Comparison of ENCODE assay signal across 27 cellular contexts in the genomic region with DNA sequence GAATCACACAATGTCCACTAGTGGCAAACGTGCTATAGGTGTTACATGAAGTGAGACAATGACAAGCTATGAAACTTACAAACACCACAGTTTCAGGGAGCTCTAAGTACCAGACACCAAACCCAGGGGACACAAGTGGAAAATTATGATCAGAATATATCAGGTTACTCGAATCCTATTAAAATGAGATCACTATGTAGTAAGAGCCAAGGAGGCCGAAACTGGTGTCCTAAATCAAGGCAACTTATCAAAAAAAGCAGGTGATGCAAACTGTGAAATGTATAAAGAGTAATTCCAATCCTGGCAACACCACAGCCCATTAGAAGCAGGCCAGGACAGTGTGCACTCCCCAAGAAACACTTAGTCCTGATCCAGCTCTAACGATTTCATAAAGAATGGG.
DNase-seq lines count a peak whose midpoint lies in the region; ATAC-seq and TF ChIP-seq lines count a peak whose summit lies in the region.
"Had no signal": no experiment of that assay in that cellular context is flagged by ENCODE, and none has a peak within 500 bp of the region (broad histone marks: within the 10 kb centered on the region; RNA-seq: fewer than 3 reads in every experiment).

No MANE protein-coding gene starts in this region.

- H2AFZ ChIP-seq in GM23338: no peak overlapping the region
- H2AFZ ChIP-seq: hepatocyte had no signal

- TF ChIP-seq CTCF in GM23338 (conservative IDR thresholded peaks at IDR 0.05; ENCODE audit: low read depth in 2 of 2) (no peak), osteocyte (IDR thresholded peaks at IDR 0.05) (no peak), Caco-2 (IDR thresholded peaks at IDR 0.05; ENCODE audit: insufficient read depth in 1 of 2, low read depth in 1 of 2, low read length in 1 of 2, severe bottlenecking in 1 of 2, unreplicated experiment in 1 of 2) (no peak), lower lobe of right lung (IDR thresholded peaks at IDR 0.05) (no peak)

- H3K9me2 ChIP-seq in GM23338 (ENCODE audit: insufficient read depth): no peaks in the 10 kb centered on the region

- no peak overlapping the region for H3K27ac Mint-ChIP-seq in GM23338
- H3K27ac Mint-ChIP-seq in osteocyte (ENCODE audit: unreplicated experiment): peak overlapping the region; percentile 0
- no peak overlapping the region for H3K27ac Mint-ChIP-seq in Caco-2 (ENCODE audit: unreplicated experiment)
- H3K27ac Mint-ChIP-seq in T-helper 17 cell: no peak overlapping the region
- H3K27ac Mint-ChIP-seq: B cell, progenitor cell of endocrine pancreas, T-cell had no signal

- no peaks in the 10 kb centered on the region for H3K36me3 ChIP-seq in GM23338 (ENCODE audit: insufficient read depth)
- no peaks in the 10 kb centered on the region; the same call in 1 of the 2 replicates for H3K36me3 ChIP-seq in Caco-2 (ENCODE audit: control insufficient read depth, insufficient read depth, low read length)
- H3K36me3 ChIP-seq in lower lobe of right lung: peaks cover 53% of the 10 kb centered on the region
- H3K36me3 ChIP-seq: thyroid gland had no signal

- DNase-seq in GM23338 (ENCODE audit: low spot score): no peak
- DNase-seq in NCI-H524 (lab: John Stamatoyannopoulos, UW): peak; percentile 62 to 84
- peak; percentile 5 for DNase-seq in astrocyte of the hippocampus (ENCODE audit: low read depth, low spot score)
- no peak for DNase-seq in osteocyte (ENCODE audit: extremely low spot score, unreplicated experiment)
- no peak for DNase-seq in Caco-2
- no peak for DNase-seq in T-helper 17 cell
- no peak for DNase-seq in kidney tubule cell (ENCODE audit: low spot score)
- DNase-seq in lower lobe of right lung: no peak
- DNase-seq: activated CD4-positive, alpha-beta T cell treated with anti-CD3 and anti-CD28 coated beads, Interleukin-2, amount 50 U/mL, for 4 hours; activated CD4-positive, CD25-positive, alpha-beta regulatory T cell; activated naive CD4-positive, alpha-beta T cell treated with Interleukin-2 at 50 U/mL for 16 hours; CD8-positive, alpha-beta memory T cell; effector CD8-positive, alpha-beta T cell; foreskin keratinocyte; HCEC 1CT; KG1; left colon; NCI-H1436 treated with DMSO at 0.1 percent for 48 hours; NCI-H510A treated with DMSO at 0.1 percent for 48 hours; SIG-M5; stimulated activated naive CD8-positive, alpha-beta T cell treated with anti-CD3 and anti-CD28 coated beads, Interleukin-15, Interleukin-2, amounts not matched to agents 100 U/mL and 50 U/mL, for 24 hours; T-cell; thyroid gland had no signal

- peak overlapping the region; percentile 1 for H3K4me2 ChIP-seq in GM23338
- H3K4me2 ChIP-seq: hepatocyte had no signal

- CTCF ChIA-PET in Caco-2 (lab: Charles Lee): no interaction called here

- no TSS peak for BruUV-seq in Caco-2 (replicated peaks; lab: Mats Ljungman, UMichigan)

- H3K9me3 ChIP-seq in Caco-2 (no peaks in the 10 kb centered on the region), T-helper 17 cell (ENCODE audit: control insufficient read depth, low read length, poor library complexity, severe bottlenecking) (no peaks in the 10 kb centered on the region), lower lobe of right lung (no peaks in the 10 kb centered on the region)
- H3K9me3 ChIP-seq: neutrophil, thyroid gland had no signal

- ATAC-seq in GM23338 (no peak), T-helper 17 cell (no peak), lower lobe of right lung (no peak)
- ATAC-seq: foreskin keratinocyte; left colon; stimulated activated naive CD8-positive, alpha-beta T cell treated with anti-CD3 and anti-CD28 coated beads, Interleukin-15, Interleukin-2, amounts not matched to agents 100 U/mL and 50 U/mL, for 24 hours; T-cell had no signal

- H4K20me1 ChIP-seq in GM23338 (replicated peaks; ENCODE audit: insufficient read depth): no peaks in the 10 kb centered on the region

- H3K36me3 Mint-ChIP-seq in GM23338 (ENCODE audit: low read depth) (no peaks in the 10 kb centered on the region), osteocyte (ENCODE audit: unreplicated experiment) (peaks cover 7% of the 10 kb centered on the region), Caco-2 (ENCODE audit: insufficient read depth, unreplicated experiment) (peaks cover 21% of the 10 kb centered on the region), T-helper 17 cell (ENCODE audit: low read depth) (peaks cover 6% of the 10 kb centered on the region)

- H3F3A ChIP-seq in GM23338 (replicated peaks; ENCODE audit: low read depth): no peaks in the 10 kb centered on the region

- H3K4me3 ChIP-seq in GM23338: no peak overlapping the region
- no peak overlapping the region for H3K4me3 ChIP-seq in Caco-2 (ENCODE audit: low read depth, low read length)
- H3K4me3 ChIP-seq in lower lobe of right lung: no peak overlapping the region
- H3K4me3 ChIP-seq: hepatocyte, thyroid gland had no signal

- H3K27me3 ChIP-seq in GM23338 (ENCODE audit: insufficient read depth): no peaks in the 10 kb centered on the region
- no peaks in the 10 kb centered on the region for H3K27me3 ChIP-seq in Caco-2 (replicated peaks; ENCODE audit: control insufficient read depth, insufficient read depth, low read length)
- H3K27me3 ChIP-seq in lower lobe of right lung (ENCODE audit: low read depth): no peaks in the 10 kb centered on the region
- H3K27me3 ChIP-seq: foreskin keratinocyte, hepatocyte, neutrophil, thyroid gland had no signal

- H3K9me3 Mint-ChIP-seq in GM23338 (no peaks in the 10 kb centered on the region), osteocyte (ENCODE audit: unreplicated experiment) (no peaks in the 10 kb centered on the region), Caco-2 (ENCODE audit: unreplicated experiment) (no peaks in the 10 kb centered on the region)
- H3K9me3 Mint-ChIP-seq: CD8-positive, alpha-beta memory T cell; T-cell had no signal

- POLR2A ChIA-PET in Caco-2 (lab: Charles Lee): no interaction called here

- no peaks in the 10 kb centered on the region for H3K79me2 ChIP-seq in GM23338 (replicated peaks; ENCODE audit: insufficient read depth)
- H3K79me2 ChIP-seq: hepatocyte had no signal

- peaks cover 27% of the 10 kb centered on the region for H3K4me1 ChIP-seq in GM23338 (ENCODE audit: insufficient read depth)
- peaks cover 12% of the 10 kb centered on the region for H3K4me1 ChIP-seq in Caco-2
- H3K4me1 ChIP-seq in lower lobe of right lung: no peaks in the 10 kb centered on the region

- peaks cover 24% of the 10 kb centered on the region for H3K4me1 Mint-ChIP-seq in GM23338
- H3K4me1 Mint-ChIP-seq in osteocyte (ENCODE audit: unreplicated experiment): peaks cover 33% of the 10 kb centered on the region
- H3K4me1 Mint-ChIP-seq in Caco-2 (ENCODE audit: low read depth, unreplicated experiment): peaks cover 15% of the 10 kb centered on the region
- H3K4me1 Mint-ChIP-seq in T-helper 17 cell: peaks cover 2% of the 10 kb centered on the region
- H3K4me1 Mint-ChIP-seq: B cell; CD8-positive, alpha-beta memory T cell; T-cell had no signal

- intact Hi-C loops in Caco-2 (cut with micrococcal nuclease; ENCODE audit: unreplicated experiment): no loop called here
- intact Hi-C loops in lower lobe of right lung (cut with DNase I): no loop called here

- H3K27ac ChIP-seq in GM23338 (ENCODE audit: low read depth): no peak overlapping the region
- no peak overlapping the region for H3K27ac ChIP-seq in lower lobe of right lung
- H3K27ac ChIP-seq: foreskin keratinocyte, hepatocyte, neutrophil had no signal

- H3K27me3 Mint-ChIP-seq in GM23338 (ENCODE audit: insufficient read depth, low read depth, poor library complexity) (no peaks in the 10 kb centered on the region), osteocyte (ENCODE audit: unreplicated experiment) (no peaks in the 10 kb centered on the region), Caco-2 (ENCODE audit: insufficient read depth, unreplicated experiment) (no peaks in the 10 kb centered on the region), T-helper 17 cell (no peaks in the 10 kb centered on the region)
- H3K27me3 Mint-ChIP-seq: B cell, progenitor cell of endocrine pancreas, T-cell had no signal

- H3K4me3 Mint-ChIP-seq in GM23338 (no peak overlapping the region), osteocyte (ENCODE audit: unreplicated experiment) (no peak overlapping the region), Caco-2 (ENCODE audit: unreplicated experiment) (no peak overlapping the region), T-helper 17 cell (no peak overlapping the region)
- H3K4me3 Mint-ChIP-seq: B cell; CD8-positive, alpha-beta memory T cell; T-cell had no signal

Comparison
In these comparisons a context has a peak if more than half of its experiments do, and no peak if none do; other contexts are left out.
1. DNase-seq: peak in NCI-H524 (2 of 2) and astrocyte of the hippocampus (single experiment); none in GM23338 (single experiment), osteocyte (single experiment), Caco-2 (0 of 2), T-helper 17 cell (0 of 3), kidney tubule cell (single experiment) and lower lobe of right lung (single experiment).